8 cellular contexts compared by ENCODE assay signal in the genomic region with DNA sequence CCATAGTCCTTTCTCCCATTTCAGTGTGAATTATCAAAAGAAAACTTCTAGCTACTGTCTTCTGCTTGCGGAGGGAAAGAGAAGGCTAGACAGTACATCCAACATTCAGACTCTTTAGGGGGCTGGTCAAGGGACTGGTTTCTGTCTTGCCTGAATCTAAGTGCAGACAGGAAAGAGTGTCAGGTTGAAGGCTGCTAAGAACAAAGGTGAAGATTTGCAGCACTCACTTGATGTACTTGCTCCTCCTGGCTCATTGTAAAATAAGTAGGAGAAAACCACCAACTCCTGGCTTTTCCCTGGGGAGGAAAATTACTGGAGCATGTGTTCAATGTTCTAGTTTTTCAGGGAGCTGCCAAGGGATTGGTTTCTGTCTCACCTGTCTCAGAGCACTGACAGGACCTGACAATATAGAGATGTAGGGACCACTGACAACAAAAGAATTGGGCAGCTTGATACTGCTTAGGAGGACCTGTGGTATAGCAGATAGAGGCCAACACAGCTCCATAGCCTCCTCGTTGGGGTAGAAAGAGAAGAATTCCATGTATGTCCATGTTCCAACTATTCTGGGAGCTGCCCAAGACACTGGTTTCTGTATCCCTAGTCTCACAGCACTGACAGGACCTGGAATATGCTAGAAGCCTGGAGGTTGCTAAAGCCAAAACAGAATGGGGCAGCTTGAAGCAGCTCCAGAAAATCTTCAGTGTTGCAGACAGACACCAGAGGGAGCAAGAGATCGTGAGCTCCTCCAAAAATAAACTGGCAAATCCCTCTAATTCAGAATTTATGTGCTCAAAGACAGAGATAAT. TPM values are rescaled to one million over a fixed set of nuclear protein-coding genes. Genes with fewer than 3 reads are reported as not detected.
DNase-seq lines count a peak whose midpoint lies in the region; ATAC-seq and TF ChIP-seq lines count a peak whose summit lies in the region.

No MANE protein-coding gene starts in this region.

- H3K27me3 ChIP-seq in OCI-LY1 (ENCODE audit: insufficient read depth, low read length) = no peaks in the 10 kb centered on the region

- no peaks in the 10 kb centered on the region for H3K79me2 ChIP-seq in OCI-LY1 (ENCODE audit: insufficient read depth, low read length)

- no peaks in the 10 kb centered on the region for H3F3A ChIP-seq in OCI-LY1 (ENCODE audit: insufficient read depth, low read length)

- H4K20me1 ChIP-seq in OCI-LY1 (ENCODE audit: insufficient read depth, low read length) = no peaks in the 10 kb centered on the region

- H3K9me3 ChIP-seq in OCI-LY1 (ENCODE audit: low read length) = no peaks in the 10 kb centered on the region

- H3K9me2 ChIP-seq in OCI-LY1 (ENCODE audit: low read depth, low read length) = no peaks in the 10 kb centered on the region

- no peak overlapping the region for H3K9ac ChIP-seq in OCI-LY1 (ENCODE audit: low read length)

- no peak overlapping the region for H3K4me2 ChIP-seq in OCI-LY1 (ENCODE audit: low read length)

- H3K4me1 ChIP-seq in OCI-LY1 (ENCODE audit: insufficient read depth, low read length, severe bottlenecking) = no peaks in the 10 kb centered on the region

- peak; percentile 51 for TF ChIP-seq CTCF in OCI-LY1 (IDR thresholded peaks at IDR 0.05; ENCODE audit: low read length)

- peak; percentile 66 for ATAC-seq in GM18907 (IDR thresholded peaks at IDR 0.05; ENCODE audit: unreplicated experiment)
- ATAC-seq in activated CD4-positive, CD25-positive, alpha-beta regulatory T cell treated with anti-CD3 and anti-CD28 coated beads, Interleukin-2, amount 50 U/mL, for 24 hours = no peak

- H2AFZ ChIP-seq in OCI-LY1 (ENCODE audit: low read length) = no peak overlapping the region

- H3K27ac ChIP-seq in OCI-LY1 (ENCODE audit: low read depth, low read length, poor library complexity, severe bottlenecking) = no peak overlapping the region

- peak; percentile 38 for DNase-seq in Ammon's horn (ENCODE audit: low spot score)
- DNase-seq in fibroblast of peridontal ligament (ENCODE audit: extremely low read depth) = peak; percentile 82
- peak; percentile 67 for DNase-seq in renal cortical epithelial cell (ENCODE audit: low read depth)
- no peak for DNase-seq in NK-92 (lab: John Stamatoyannopoulos, UW; ENCODE audit: unreplicated experiment)
- no peak for DNase-seq in GOT3 (lab: John Stamatoyannopoulos, UW)

- H3K36me3 ChIP-seq in OCI-LY1 (ENCODE audit: insufficient read depth, low read length) = no peaks in the 10 kb centered on the region

- H3K4me3 ChIP-seq in OCI-LY1 (ENCODE audit: low read depth, low read length, poor library complexity, severe bottlenecking) = no peak overlapping the region

RNA-seq across cellular contexts. Expression of a gene that starts 39.7 kb away (rescaled TPM):
- 0.80 TPM in 1 of 2 replicates, not detected in the other for total RNA-seq in renal cortical epithelial cell

RNA-seq across cellular contexts. Expression of a gene that starts 41.1 kb away (rescaled TPM):
- total RNA-seq in renal cortical epithelial cell = not detected in 2 replicates

Comparison
In these comparisons a context has a peak if more than half of its experiments do, and no peak if none do; other contexts are left out.
1. DNase-seq: peak in Ammon's horn (single experiment), fibroblast of peridontal ligament (single experiment) and renal cortical epithelial cell (single experiment); none in NK-92 (single experiment) and GOT3 (single experiment).